ENCODE assay signal across 8 cellular contexts in the genomic region with DNA sequence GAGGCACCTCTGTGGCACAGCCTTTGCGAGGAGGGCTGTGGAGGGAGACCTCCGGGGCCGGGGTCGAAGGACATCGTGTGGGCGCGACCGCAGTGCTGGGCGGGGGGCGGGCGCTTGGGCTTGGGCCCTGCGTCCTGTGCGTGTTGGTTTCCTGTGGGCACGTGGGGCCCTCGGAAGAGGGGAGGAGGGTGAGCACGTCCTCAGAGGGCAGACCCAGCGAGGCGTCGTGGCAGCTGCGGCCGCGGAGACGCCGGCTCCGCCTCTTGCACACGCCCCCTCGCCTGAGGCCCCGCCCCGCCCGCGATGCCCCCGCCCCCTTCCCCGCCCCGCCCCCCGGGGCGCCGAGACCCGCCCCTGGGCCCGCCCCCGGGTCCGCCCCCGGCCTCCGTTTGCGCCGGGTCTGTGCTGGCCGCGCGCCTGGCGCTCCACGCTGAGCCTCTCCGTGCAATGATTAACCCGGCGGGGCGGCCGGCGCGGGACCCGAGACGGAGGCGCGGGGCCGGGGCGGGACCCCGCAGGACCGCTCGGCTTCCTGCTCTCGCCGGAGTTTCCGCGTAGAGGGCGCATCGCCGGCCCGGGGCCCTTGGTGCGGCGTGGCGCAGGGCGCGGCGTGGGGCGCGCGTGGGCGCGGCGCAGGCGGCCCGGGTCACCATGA. TPM values are rescaled to one million over a fixed set of nuclear protein-coding genes. Genes with fewer than 3 reads are reported as not detected.
DNase-seq lines count a peak whose midpoint lies in the region; ATAC-seq and TF ChIP-seq lines count a peak whose summit lies in the region.

A gene with protein sequence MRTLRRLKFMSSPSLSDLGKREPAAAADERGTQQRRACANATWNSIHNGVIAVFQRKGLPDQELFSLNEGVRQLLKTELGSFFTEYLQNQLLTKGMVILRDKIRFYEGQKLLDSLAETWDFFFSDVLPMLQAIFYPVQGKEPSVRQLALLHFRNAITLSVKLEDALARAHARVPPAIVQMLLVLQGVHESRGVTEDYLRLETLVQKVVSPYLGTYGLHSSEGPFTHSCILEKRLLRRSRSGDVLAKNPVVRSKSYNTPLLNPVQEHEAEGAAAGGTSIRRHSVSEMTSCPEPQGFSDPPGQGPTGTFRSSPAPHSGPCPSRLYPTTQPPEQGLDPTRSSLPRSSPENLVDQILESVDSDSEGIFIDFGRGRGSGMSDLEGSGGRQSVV (plus strand): TSS at position 381 of the 655 bp plus-strand sequence. CDS start 271 bp downstream, at position 652.

- in situ Hi-C loops in Caki2 (cut with HindIII; ENCODE audit: low pct_unique_long_range_greater_than_20kb, low sequenced_read_pairs): no loop called here

- DNase-seq in Caki2 (ENCODE audit: low read depth) (peak; percentile 87), ascending aorta (ENCODE audit: low spot score in 2 of 2) (peak; percentile 57 to 78), hepatic stellate cell (ENCODE audit: low spot score) (peak; percentile 81), sigmoid colon (peak; percentile 84)
- peak; percentile 82 for DNase-seq in Jurkat, Clone E6-1 (ENCODE audit: low read depth, low spot score)

- H3K4me1 ChIP-seq in ascending aorta (peaks cover 0 to 2% of the 10 kb centered on the region in 2 donors), sigmoid colon (peaks cover 0 to 42% (median 31%) of the 10 kb centered on the region in 4 donors)

- TF ChIP-seq CTCF in ascending aorta (IDR thresholded peaks at IDR 0.05): no peak
- no peak for TF ChIP-seq CTCF in sigmoid colon (IDR thresholded peaks at IDR 0.05)

- 1 to 2% methylated on average over 88 of the region's 88 CpGs for WGBS in sigmoid colon, 2 donors

- H3K27me3 ChIP-seq in ascending aorta (peaks cover 7% of the 10 kb centered on the region), sigmoid colon (peaks cover 15 to 70% (median 41%) of the 10 kb centered on the region in 3 donors)

- no peak for TF ChIP-seq POLR2A in sigmoid colon (IDR thresholded peaks at IDR 0.05)

- H3K27ac ChIP-seq in ascending aorta: peak within 1 kb of the TSS in 1 of 2 donors; percentile 22
- H3K27ac ChIP-seq in sigmoid colon: peak within 1 kb of the TSS in 1 of 4 donors; percentile 22

- H3K9me3 ChIP-seq in ascending aorta (no peaks in the 10 kb centered on the region), sigmoid colon (no peaks in the 10 kb centered on the region)

- H3K36me3 ChIP-seq in ascending aorta (no peaks in the 10 kb centered on the region), sigmoid colon (no peaks in the 10 kb centered on the region)

- intact Hi-C loops in T-helper 2 cell treated with Interferon-gamma antibody and Interleukin-4, amounts not matched to agents 100 ng/mL and 5 ng/mL, for 36 hours (cut with micrococcal nuclease): loop anchor here (1.0 kb wide), 1 partner anchor 17 kb away; no protein-coding TSS in a partner anchor
- intact Hi-C loops in ascending aorta (cut with DNase I): no loop called here
- intact Hi-C loops in sigmoid colon (cut with DNase I): no loop called here

- ATAC-seq in GM21447 (IDR thresholded peaks at IDR 0.05; ENCODE audit: unreplicated experiment) (peak; percentile 54), GM18873 (IDR thresholded peaks at IDR 0.05; ENCODE audit: low FRiP score, unreplicated experiment) (no peak)

- no peak for TF ChIP-seq EP300 in sigmoid colon (IDR thresholded peaks at IDR 0.05)

- peak within 1 kb of the TSS; percentile 52 for H3K4me3 ChIP-seq in Jurkat, Clone E6-1 (ENCODE audit: low read length)
- H3K4me3 ChIP-seq in ascending aorta: peak within 1 kb of the TSS; percentile 52 to 63
- H3K4me3 ChIP-seq in sigmoid colon: peak within 1 kb of the TSS; percentile 8 to 54 (median 48)

RNA-seq across cellular contexts. Expression of the gene that starts here (rescaled TPM):
- total RNA-seq in Caki2 (2014; rRNA removed; shearing (Covaris generic); ENCODE audit: low replicate concordance): 51.9 and 65.0 TPM in 2 replicates
- polyA plus RNA-seq in Jurkat, Clone E6-1 (2012; ENCODE audit: insufficient read depth, insufficient read length): 19.0 TPM
- total RNA-seq in T-helper 2 cell treated with Interferon-gamma antibody and Interleukin-4, amounts not matched to agents 100 ng/mL and 5 ng/mL, for 36 hours: 24.8 and 24.9 TPM in 2 replicates
- 4.4 TPM for total RNA-seq in ascending aorta
- 10 to 100 TPM in 2 of 4 donors, 1 to 10 TPM in 2; 7.9 to 13.6 (median 10.6) TPM for total RNA-seq in sigmoid colon
- 10 to 100 TPM; 12.7 to 35.6 (median 13.2) TPM for polyA plus RNA-seq in sigmoid colon
